12 cellular contexts compared by ENCODE assay signal in the genomic region with DNA sequence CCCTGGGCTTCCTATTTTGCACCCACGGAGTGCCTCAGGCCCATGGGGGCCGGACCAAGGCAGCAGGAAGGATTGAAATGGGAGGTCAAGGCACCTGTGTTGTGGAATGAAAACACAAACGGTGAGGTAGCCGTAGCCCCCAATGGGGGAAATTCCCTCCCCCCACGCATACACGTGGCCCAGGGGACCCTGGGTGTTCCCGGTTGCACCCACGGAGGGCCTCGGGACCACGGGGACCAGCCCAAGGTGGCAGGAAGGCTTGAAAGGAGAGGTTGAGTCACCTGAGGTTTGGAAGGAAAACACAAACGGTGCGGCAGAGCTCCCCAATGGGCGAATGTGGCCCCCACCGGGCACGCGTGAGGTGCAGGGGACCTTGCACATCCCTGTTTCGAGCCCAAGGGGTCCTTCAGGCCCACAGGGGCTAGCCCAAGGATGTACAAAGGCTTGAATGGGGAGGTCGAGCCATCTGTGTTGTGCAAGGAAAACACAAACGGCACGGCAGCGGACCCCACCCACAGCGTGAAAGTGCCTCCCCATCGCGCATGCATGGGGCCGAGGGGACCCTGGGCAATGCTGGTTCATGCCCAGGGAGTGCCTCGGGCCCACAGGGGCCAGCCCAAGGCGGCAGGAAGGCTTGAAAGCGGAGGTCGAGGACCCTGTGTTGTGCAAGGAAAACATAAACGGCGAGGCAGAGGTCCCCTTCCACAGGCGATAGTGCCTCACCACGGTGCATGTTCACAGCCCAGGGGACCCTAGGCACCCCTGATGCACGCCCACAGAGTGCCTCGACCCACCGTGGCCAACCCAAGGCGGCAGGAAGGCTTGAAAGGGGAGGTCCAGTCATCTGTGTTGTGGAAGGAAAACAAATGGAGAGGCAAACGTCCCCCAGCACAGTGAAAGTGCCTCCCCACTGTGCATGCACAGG.
DNase-seq lines count a peak whose midpoint lies in the region; ATAC-seq and TF ChIP-seq lines count a peak whose summit lies in the region.
"Had no signal": no experiment of that assay in that cellular context is flagged by ENCODE, and none has a peak within 500 bp of the region (broad histone marks: within the 10 kb centered on the region; RNA-seq: fewer than 3 reads in every experiment).

No MANE protein-coding gene starts in this region.

- WGBS in ovary, 3 donors: 59 to 65% (median 64%) methylated on average over 38 of the region's 38 CpGs

- H3K27me3 ChIP-seq in BE2C (no peaks in the 10 kb centered on the region), ovary (no peaks in the 10 kb centered on the region)
- H3K27me3 ChIP-seq: tibial nerve had no signal

- DNase-seq in BE2C (peak; percentile 2), GM10248 (ENCODE audit: extremely low spot score) (peak; percentile 2), endothelial cell (ENCODE audit: low spot score) (peak; percentile 1), ovary (peak; percentile 5 to 17 (median 6)), hippocampal formation (lab: John Stamatoyannopoulos, UW) (no peak), SIG-M5 (lab: John Stamatoyannopoulos, UW) (no peak)
- DNase-seq: Calu3, NCI-H1048, NCI-H69 had no signal

- H3K36me3 ChIP-seq in BE2C (no peaks in the 10 kb centered on the region), ovary (no peaks in the 10 kb centered on the region)
- H3K36me3 ChIP-seq: tibial nerve had no signal

- H3K4me3 Mint-ChIP-seq in endothelial cell (ENCODE audit: unreplicated experiment): no peak overlapping the region

- peaks cover 13% of the 10 kb centered on the region for H3K9me3 Mint-ChIP-seq in endothelial cell (ENCODE audit: unreplicated experiment)

- no peak overlapping the region for H3K27ac ChIP-seq in ovary
- H3K27ac ChIP-seq: tibial nerve had no signal

- no peak for TF ChIP-seq EP300 in ovary (IDR thresholded peaks at IDR 0.05)

- TF ChIP-seq POLR2A in ovary (IDR thresholded peaks at IDR 0.05): no peak

- TF ChIP-seq CTCF in BE2C (IDR thresholded peaks at IDR 0.05; ENCODE audit: low read depth, low read length) (no peak), GM10248 (IDR thresholded peaks at IDR 0.05; ENCODE audit: control extremely low read depth, extremely low read depth, low read depth, missing control alignments) (no peak), endothelial cell (IDR thresholded peaks at IDR 0.05; ENCODE audit: unreplicated experiment) (no peak), ovary (IDR thresholded peaks at IDR 0.05) (no peak)

- H3K27me3 Mint-ChIP-seq in endothelial cell (ENCODE audit: unreplicated experiment): peaks cover 3% of the 10 kb centered on the region

- no peaks in the 10 kb centered on the region; the same call in 1 of the 2 replicates for H3K9me3 ChIP-seq in BE2C
- peaks cover 0 to 11% of the 10 kb centered on the region in 2 donors for H3K9me3 ChIP-seq in ovary

- no peak for ATAC-seq in GM21576 (IDR thresholded peaks at IDR 0.05; ENCODE audit: unreplicated experiment)
- no peak for ATAC-seq in GM21529 (IDR thresholded peaks at IDR 0.05; ENCODE audit: unreplicated experiment)

- H3K4me1 Mint-ChIP-seq in endothelial cell (ENCODE audit: unreplicated experiment): no peaks in the 10 kb centered on the region

- CTCF ChIA-PET in GM10248 (lab: Yijun Ruan, JAX): no interaction called here

- H3K4me3 ChIP-seq in BE2C (ENCODE audit: low read depth, low read length): no peak overlapping the region
- H3K4me3 ChIP-seq in ovary: no peak overlapping the region
- H3K4me3 ChIP-seq: tibial nerve had no signal

- H3K4me1 ChIP-seq in BE2C (no peaks in the 10 kb centered on the region), ovary (ENCODE audit: insufficient read depth) (no peaks in the 10 kb centered on the region)
- H3K4me1 ChIP-seq: tibial nerve had no signal

- intact Hi-C loops in ovary (cut with DNase I): no loop called here

- no peaks in the 10 kb centered on the region for H3K36me3 Mint-ChIP-seq in endothelial cell (ENCODE audit: low read depth, unreplicated experiment)

- no peak overlapping the region for H3K27ac Mint-ChIP-seq in endothelial cell (ENCODE audit: unreplicated experiment)

- POLR2A ChIA-PET in GM10248 (lab: Yijun Ruan, JAX): no interaction called here

Comparison
In these comparisons a context has a peak if more than half of its experiments do, and no peak if none do; other contexts are left out.
1. DNase-seq: peak in BE2C (single experiment), GM10248 (single experiment), endothelial cell (single experiment) and ovary (5 of 5); none in hippocampal formation (0 of 2) and SIG-M5 (single experiment).